36 cellular contexts compared by ENCODE assay signal in the genomic region with DNA sequence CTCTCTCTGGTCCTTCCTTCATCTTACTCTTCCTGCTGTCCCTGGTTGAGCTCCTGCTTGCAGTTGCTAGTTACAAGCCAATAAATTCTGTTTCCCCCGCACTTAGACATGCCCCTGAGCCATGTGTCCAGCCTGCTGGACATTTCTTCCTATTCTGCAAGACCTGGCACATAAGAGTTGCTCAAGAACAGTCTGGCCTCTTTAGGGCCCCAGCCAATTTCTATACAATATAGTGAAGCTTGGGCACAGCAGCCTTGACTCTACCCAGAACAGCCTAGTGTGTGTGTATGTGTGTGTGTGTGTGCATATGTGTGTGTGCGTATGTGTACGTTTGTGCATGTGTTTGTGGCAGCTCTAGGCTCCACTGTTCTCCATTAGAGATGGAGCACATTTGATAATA.
DNase-seq lines count a peak whose midpoint lies in the region; ATAC-seq, FAIRE-seq and TF ChIP-seq lines count a peak whose summit lies in the region.
"Had no signal": no experiment of that assay in that cellular context is flagged by ENCODE, and none has a peak within 500 bp of the region (broad histone marks: within the 10 kb centered on the region; RNA-seq: fewer than 3 reads in every experiment).

No MANE protein-coding gene starts in this region.

- H3K4me1 Mint-ChIP-seq in CD4-positive, alpha-beta T cell (ENCODE audit: low read depth), result no peaks in the 10 kb centered on the region
- H3K4me1 Mint-ChIP-seq: B cell; CD14-positive monocyte; CD4-positive, alpha-beta memory T cell; CD4-positive, CD25-positive, alpha-beta regulatory T cell; CD8-positive, alpha-beta memory T cell had no signal

- H3K36me3 Mint-ChIP-seq in CD4-positive, alpha-beta T cell (ENCODE audit: low read depth), result no peaks in the 10 kb centered on the region
- H3K36me3 Mint-ChIP-seq: CD14-positive monocyte; CD4-positive, alpha-beta memory T cell; CD4-positive, CD25-positive, alpha-beta regulatory T cell; CD8-positive, alpha-beta memory T cell; CD8-positive, alpha-beta T cell had no signal

- peak; percentile 37 for FAIRE-seq in urothelium cell line (lab: Jason Lieb, UNC)
- FAIRE-seq: A204.1, D721Med, G401.6 had no signal

- TF ChIP-seq EP300 in esophagus muscularis mucosa (IDR thresholded peaks at IDR 0.05), result no peak

- H2BK5ac ChIP-seq in trophoblast cell (ENCODE audit: low read depth, low read length, poor library complexity), result no peak overlapping the region

- H3K4me3 ChIP-seq in BE2C (ENCODE audit: low read depth, low read length), result no peak overlapping the region
- H3K4me3 ChIP-seq in esophagus muscularis mucosa, result no peak overlapping the region
- H3K4me3 ChIP-seq in trophoblast cell (ENCODE audit: low read depth, low read length), result peak overlapping the region; percentile 36
- H3K4me3 ChIP-seq: A549; BLaER1; BLaER1 treated with 17β-estradiol and CSF1 and Interleukin-3, amounts not matched to agents 10 nM and 100 nM had no signal

- H3K27me3 ChIP-seq in BE2C, result no peaks in the 10 kb centered on the region
- H3K27me3 ChIP-seq in esophagus muscularis mucosa, result no peaks in the 10 kb centered on the region
- H3K27me3 ChIP-seq in trophoblast cell (ENCODE audit: insufficient read depth, low read length), result no peaks in the 10 kb centered on the region
- H3K27me3 ChIP-seq in CD4-positive, alpha-beta T cell (ENCODE audit: control insufficient read depth, insufficient read depth, low read length), result no peaks in the 10 kb centered on the region
- H3K27me3 ChIP-seq: BLaER1; BLaER1 treated with 17β-estradiol and CSF1 and Interleukin-3, amounts not matched to agents 10 nM and 100 nM had no signal

- peaks cover 9% of the 10 kb centered on the region for H3K9me3 ChIP-seq in BE2C
- H3K9me3 ChIP-seq in esophagus muscularis mucosa, result no peaks in the 10 kb centered on the region
- H3K9me3 ChIP-seq in trophoblast cell (ENCODE audit: insufficient read depth, low read depth, low read length), result peaks cover under 1% of the 10 kb centered on the region
- H3K9me3 ChIP-seq in CD4-positive, alpha-beta T cell (ENCODE audit: control insufficient read depth, low read length), result no peaks in the 10 kb centered on the region
- H3K9me3 ChIP-seq: A549; BLaER1; BLaER1 treated with 17β-estradiol and CSF1 and Interleukin-3, amounts not matched to agents 10 nM and 100 nM; Caco-2 had no signal

- H3K27me3 Mint-ChIP-seq in CD4-positive, alpha-beta T cell, result no peaks in the 10 kb centered on the region
- H3K27me3 Mint-ChIP-seq: B cell; CD4-positive, CD25-positive, alpha-beta regulatory T cell; CD8-positive, alpha-beta memory T cell had no signal

- no peak for ATAC-seq in CD4-positive, alpha-beta T cell (ENCODE audit: poor library complexity)
- ATAC-seq: A549; CD8-positive, alpha-beta T cell had no signal

- no peak overlapping the region for H2AFZ ChIP-seq in trophoblast cell (ENCODE audit: insufficient read depth, low read length, poor library complexity)

- TF ChIP-seq POLR2A in esophagus muscularis mucosa (IDR thresholded peaks at IDR 0.05; ENCODE audit: low read depth), result no peak

- H3K79me1 ChIP-seq in trophoblast cell (ENCODE audit: low read length), result no peaks in the 10 kb centered on the region

- H3K27ac ChIP-seq in esophagus muscularis mucosa (replicated peaks in 1 of 4) (no peak overlapping the region), trophoblast cell (ENCODE audit: low read depth, low read length) (no peak overlapping the region)
- H3K27ac ChIP-seq in CD4-positive, alpha-beta T cell (ENCODE audit: low read depth, low read length), result no peak overlapping the region
- H3K27ac ChIP-seq: 22Rv1; A549; BLaER1; BLaER1 treated with 17β-estradiol and CSF1 and Interleukin-3, amounts not matched to agents 10 nM and 100 nM; C4-2B had no signal

- H4K91ac ChIP-seq in trophoblast cell (ENCODE audit: low read depth, low read length), result no peak overlapping the region

- H2AK5ac ChIP-seq in trophoblast cell (ENCODE audit: low read length), result no peak overlapping the region

- intact Hi-C loops in esophagus muscularis mucosa (cut with DNase I), result no loop called here
- intact Hi-C loops in CD4-positive, alpha-beta T cell (cut with DNase I, micrococcal nuclease), result no loop called here

- no peak overlapping the region for H3K9ac ChIP-seq in trophoblast cell (ENCODE audit: low read length)
- H3K9ac ChIP-seq: BLaER1; BLaER1 treated with 17β-estradiol and CSF1 and Interleukin-3, amounts not matched to agents 10 nM and 100 nM had no signal

- H3K18ac ChIP-seq in trophoblast cell (ENCODE audit: low read length), result no peak overlapping the region

- H2BK120ac ChIP-seq in trophoblast cell (ENCODE audit: insufficient read depth, low read length, poor library complexity), result no peak overlapping the region

- no peak overlapping the region for H4K8ac ChIP-seq in trophoblast cell (ENCODE audit: low read depth, low read length)

- WGBS in esophagus muscularis mucosa, result 92% methylated on average over 3 of the region's 3 CpGs
- no CpG with 5 or more reads among the region's 3 CpGs for WGBS in trophoblast cell (ENCODE audit: extremely low coverage, insufficient coverage, insufficient read length)

- no peak overlapping the region for H3K23ac ChIP-seq in trophoblast cell (ENCODE audit: low read length)

- H3K4ac ChIP-seq in trophoblast cell (ENCODE audit: low read depth, low read length), result no peak overlapping the region

- H3K14ac ChIP-seq in trophoblast cell (ENCODE audit: low read length), result no peak overlapping the region

- no peak for TF ChIP-seq CTCF in BE2C (IDR thresholded peaks at IDR 0.05; ENCODE audit: low read depth, low read length)
- TF ChIP-seq CTCF in esophagus muscularis mucosa (IDR thresholded peaks at IDR 0.05), result no peak
- TF ChIP-seq CTCF in CD4-positive, alpha-beta T cell (IDR thresholded peaks at IDR 0.05), result no peak

- CTCF ChIA-PET in CD4-positive, alpha-beta T cell (lab: Charles Lee), result interaction anchor here (1.1 kb wide), 1 partner anchor 9 kb away, joined by 5 read pairs; no protein-coding TSS in a partner anchor

- H3K4me2 ChIP-seq in trophoblast cell (ENCODE audit: low read length), result no peak overlapping the region
- H3K4me2 ChIP-seq: A549; BLaER1; BLaER1 treated with 17β-estradiol and CSF1 and Interleukin-3, amounts not matched to agents 10 nM and 100 nM had no signal

- H3K27ac Mint-ChIP-seq in CD4-positive, alpha-beta T cell, result no peak overlapping the region
- H3K27ac Mint-ChIP-seq: B cell; CD14-positive monocyte; CD4-positive, alpha-beta memory T cell; CD4-positive, CD25-positive, alpha-beta regulatory T cell; CD8-positive, alpha-beta memory T cell; CD8-positive, alpha-beta T cell had no signal

- no peaks in the 10 kb centered on the region for H3K9me3 Mint-ChIP-seq in CD4-positive, alpha-beta T cell
- H3K9me3 Mint-ChIP-seq: CD14-positive monocyte; CD8-positive, alpha-beta T cell had no signal

- H4K12ac ChIP-seq in trophoblast cell (ENCODE audit: low read depth, low read length), result no peak overlapping the region

- H3K36me3 ChIP-seq in BE2C (no peaks in the 10 kb centered on the region), esophagus muscularis mucosa (no peaks in the 10 kb centered on the region), trophoblast cell (ENCODE audit: control insufficient read depth in 1 of 2, insufficient read depth in 2 of 2, low read length in 2 of 2) (no peaks in the 10 kb centered on the region)
- H3K36me3 ChIP-seq: BLaER1; BLaER1 treated with 17β-estradiol and CSF1 and Interleukin-3, amounts not matched to agents 10 nM and 100 nM had no signal

- no peak overlapping the region for H3K4me3 Mint-ChIP-seq in CD4-positive, alpha-beta T cell
- H3K4me3 Mint-ChIP-seq: B cell; CD14-positive monocyte; CD4-positive, alpha-beta memory T cell; CD4-positive, CD25-positive, alpha-beta regulatory T cell; CD8-positive, alpha-beta memory T cell; CD8-positive, alpha-beta T cell had no signal

- POLR2A ChIA-PET in CD4-positive, alpha-beta T cell (lab: Charles Lee), result no interaction called here

- DNase-seq in BE2C, result peak; percentile 94
- peak; percentile 75 for DNase-seq in esophagus muscularis mucosa (ENCODE audit: extremely low spot score)
- no peak for DNase-seq in trophoblast cell
- DNase-seq in urothelium cell line (ENCODE audit: low spot score), result no peak
- DNase-seq in DMS153 treated with DMSO at 0.1 percent for 48 hours (lab: John Stamatoyannopoulos, UW; ENCODE audit: unreplicated experiment), result no peak
- no peak for DNase-seq in mesenteric fat pad (ENCODE audit: low spot score)
- DNase-seq in CD4-positive, alpha-beta T cell, result no peak
- DNase-seq in T-helper 2 cell, result no peak
- DNase-seq: 8988T; ACHN; AML-193; C1 segment of cervical spinal cord; Caco-2; Calu3; CD4-positive, alpha-beta memory T cell; CD4-positive, CD25-positive, alpha-beta regulatory T cell; CD8-positive, alpha-beta memory T cell; CD8-positive, alpha-beta T cell; COR-L47; DMS 273 treated with DMSO at 0.1 percent for 48 hours; DMS153; DMS53; DMS79; DMS79 treated with DMSO at 0.1 percent for 48 hours; DND-41; EL had no signal

- H3K4me1 ChIP-seq in BE2C, result peaks cover 34% of the 10 kb centered on the region
- H3K4me1 ChIP-seq in esophagus muscularis mucosa, result peaks cover 0 to 21% (median 9%) of the 10 kb centered on the region in 4 donors
- H3K4me1 ChIP-seq in trophoblast cell (ENCODE audit: control insufficient read depth in 1 of 2, insufficient read depth in 2 of 2, low read length in 2 of 2), result no peaks in the 10 kb centered on the region
- H3K4me1 ChIP-seq: A549, BLaER1 had no signal

- no peak overlapping the region for H2BK12ac ChIP-seq in trophoblast cell (ENCODE audit: low read length)

- H3K79me2 ChIP-seq in trophoblast cell (ENCODE audit: control insufficient read depth, insufficient read depth, low read length, poor library complexity), result no peaks in the 10 kb centered on the region

Comparison
In these comparisons a context has a peak if more than half of its experiments do, and no peak if none do; other contexts are left out.
1. DNase-seq: peak in BE2C (single experiment) and esophagus muscularis mucosa (single experiment); none in trophoblast cell (0 of 2), urothelium cell line (single experiment), DMS153 treated with DMSO at 0.1 percent for 48 hours (single experiment), mesenteric fat pad (single experiment), CD4-positive, alpha-beta T cell (0 of 10) and T-helper 2 cell (0 of 5).